In genomic region chr5:142749321-142749720, GRCh38 we compare ENCODE assay signal across 12 cellular contexts. TPM values are rescaled to one million over a fixed set of nuclear protein-coding genes. Genes with fewer than 3 reads are reported as not detected.
DNase-seq lines count a peak whose midpoint lies in the region; ATAC-seq, FAIRE-seq and TF ChIP-seq lines count a peak whose summit lies in the region.
"Had no signal": no experiment of that assay in that cellular context is flagged by ENCODE, and none has a peak within 500 bp of the region (broad histone marks: within the 10 kb centered on the region; RNA-seq: fewer than 3 reads in every experiment).

No MANE protein-coding gene starts in this region.

- H3K27me3 Mint-ChIP-seq in activated CD4-positive, alpha-beta T cell treated with anti-CD3 and anti-CD28 coated beads for 36 hours = peaks cover 2% of the 10 kb centered on the region

- POLR2A ChIA-PET in activated CD4-positive, alpha-beta T cell treated with anti-CD3 and anti-CD28 coated beads for 36 hours (lab: Charles Lee) = interaction anchor here (1.1 kb wide), 1 partner anchor 20 kb away, joined by 4 read pairs; no protein-coding TSS in a partner anchor

- no peak overlapping the region for H3K4me3 Mint-ChIP-seq in activated CD4-positive, alpha-beta T cell treated with anti-CD3 and anti-CD28 coated beads for 36 hours
- H3K4me3 Mint-ChIP-seq: activated CD4-positive, alpha-beta T cell treated with anti-CD3 and anti-CD28 coated beads, Interleukin-2, amount 10 ng/mL, durations not matched to agents 7 days and 5 days had no signal

- no peaks in the 10 kb centered on the region for H3K9me3 Mint-ChIP-seq in activated CD4-positive, alpha-beta T cell treated with anti-CD3 and anti-CD28 coated beads for 36 hours (ENCODE audit: low read depth)
- H3K9me3 Mint-ChIP-seq: activated CD4-positive, alpha-beta T cell treated with anti-CD3 and anti-CD28 coated beads, Interleukin-2, amount 10 ng/mL, durations not matched to agents 7 days and 5 days had no signal

- no peak for TF ChIP-seq CTCF in bronchial epithelial cell (IDR thresholded peaks at IDR 0.05; ENCODE audit: insufficient read depth, low read length, severe bottlenecking)

- no peaks in the 10 kb centered on the region for H3K27me3 ChIP-seq in bronchial epithelial cell (ENCODE audit: control insufficient read depth, insufficient read depth, low read length)
- H3K27me3 ChIP-seq: right lobe of liver had no signal

- no peaks in the 10 kb centered on the region for H3K36me3 ChIP-seq in bronchial epithelial cell (ENCODE audit: control insufficient read depth, insufficient read depth, low read length)
- H3K36me3 ChIP-seq: right lobe of liver had no signal

- no peak overlapping the region for H3K27ac Mint-ChIP-seq in activated CD4-positive, alpha-beta T cell treated with anti-CD3 and anti-CD28 coated beads for 36 hours
- H3K27ac Mint-ChIP-seq: activated CD4-positive, alpha-beta T cell treated with anti-CD3 and anti-CD28 coated beads, Interleukin-2, amount 10 ng/mL, durations not matched to agents 7 days and 5 days had no signal

- peak; percentile 84 for ATAC-seq in activated CD4-positive, alpha-beta T cell treated with anti-CD3 and anti-CD28 coated beads for 36 hours
- ATAC-seq: Right ventricle myocardium inferior had no signal

- intact Hi-C loops in activated CD4-positive, alpha-beta T cell treated with anti-CD3 and anti-CD28 coated beads for 36 hours (cut with DNase I, micrococcal nuclease) = loop anchor here (1.0 to 10.0 kb wide), 3 partner anchors 131 to 1215 kb away; no protein-coding TSS in a partner anchor

- CTCF ChIA-PET in activated CD4-positive, alpha-beta T cell treated with anti-CD3 and anti-CD28 coated beads for 36 hours (lab: Charles Lee) = interaction anchor here (0.6 to 12.0 kb wide), 30 partner anchors 9 to 1661 kb away, joined by 3 to 229 read pairs (median 7); partner anchors contain the start of gene ARHGAP26

- no peaks in the 10 kb centered on the region for H3K36me3 Mint-ChIP-seq in activated CD4-positive, alpha-beta T cell treated with anti-CD3 and anti-CD28 coated beads for 36 hours (ENCODE audit: low read depth)

- peak; percentile 45 for DNase-seq in activated CD4-positive, alpha-beta T cell treated with anti-CD3 and anti-CD28 coated beads for 36 hours
- DNase-seq in activated CD4-positive, alpha-beta T cell treated with anti-CD3 and anti-CD28 coated beads for 1 hour = no peak
- DNase-seq in NCI-H226 = peak; percentile 88
- DNase-seq in bronchial epithelial cell (ENCODE audit: low read depth) = peak; percentile 88
- peak; percentile 49 for DNase-seq in myocyte (ENCODE audit: low read depth)
- DNase-seq in NK-92 (lab: John Stamatoyannopoulos, UW; ENCODE audit: unreplicated experiment) = no peak
- DNase-seq in pons (ENCODE audit: low spot score) = no peak
- DNase-seq in middle frontal gyrus (ENCODE audit: extremely low spot score, low spot score) = no peak
- DNase-seq: foreskin melanocyte had no signal

- no peak overlapping the region for H3K4me3 ChIP-seq in bronchial epithelial cell (ENCODE audit: low read depth, low read length)
- H3K4me3 ChIP-seq: right lobe of liver had no signal

- no peak for FAIRE-seq in bronchial epithelial cell (lab: Jason Lieb, UNC)

- H3K4me1 Mint-ChIP-seq in activated CD4-positive, alpha-beta T cell treated with anti-CD3 and anti-CD28 coated beads for 36 hours = peaks cover 11% of the 10 kb centered on the region

RNA-seq across cellular contexts. Expression of gene ARHGAP26, which starts 20.9 kb away (rescaled TPM):
- 10 to 100 TPM; 12.8 to 15.4 TPM for total RNA-seq in activated CD4-positive, alpha-beta T cell treated with anti-CD3 and anti-CD28 coated beads for 36 hours
- 17.1 and 23.8 TPM in 2 replicates for total RNA-seq in bronchial epithelial cell
- 2.4 and 2.8 TPM in 2 replicates for total RNA-seq in myocyte
- 4.4 TPM for polyA plus RNA-seq in myocyte (2012)

Comparison
In these comparisons a context has a peak if more than half of its experiments do, and no peak if none do; other contexts are left out.
1. DNase-seq: peak in activated CD4-positive, alpha-beta T cell treated with anti-CD3 and anti-CD28 coated beads for 36 hours (single experiment), NCI-H226 (single experiment), bronchial epithelial cell (single experiment) and myocyte (single experiment); none in activated CD4-positive, alpha-beta T cell treated with anti-CD3 and anti-CD28 coated beads for 1 hour (single experiment), NK-92 (single experiment), pons (single experiment) and middle frontal gyrus (single experiment).